25 cellular contexts compared by ENCODE assay signal in the genomic region with DNA sequence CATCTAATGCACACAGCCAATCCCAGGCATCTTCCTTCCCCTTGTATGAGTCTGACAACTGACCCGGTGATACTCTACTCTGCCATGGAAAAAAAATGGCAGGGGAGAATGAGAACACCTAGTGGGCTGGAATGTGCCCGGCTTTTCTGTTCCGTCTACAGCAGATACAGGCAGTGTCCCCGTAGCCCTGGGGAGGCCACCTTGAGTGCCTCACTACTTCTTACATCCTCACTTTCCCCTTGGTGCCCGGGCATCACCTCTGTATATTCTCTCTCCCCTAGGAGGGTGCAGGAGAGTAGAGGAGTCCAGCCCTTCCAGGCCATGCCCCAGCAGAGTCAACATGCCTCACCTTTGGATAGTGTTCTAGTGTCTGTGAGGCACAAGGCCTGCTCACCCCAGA.
"Had no signal": no experiment of that assay in that cellular context is flagged by ENCODE, and none has a peak within 500 bp of the region (broad histone marks: within the 10 kb centered on the region; RNA-seq: fewer than 3 reads in every experiment).

No MANE protein-coding gene starts in this region.

- H3K36me3 ChIP-seq: ovary, prostate gland had no signal

- DNase-seq: activated CD4-positive, alpha-beta T cell treated with anti-CD3 and anti-CD28 coated beads for 4 hours; activated CD4-positive, alpha-beta T cell treated with anti-CD3 and anti-CD28 coated beads, Interleukin-2, amount 50 U/mL, for 4 hours; activated naive CD4-positive, alpha-beta T cell; activated T-cell treated with anti-CD3 and anti-CD28 coated beads, Interleukin-2, amount 50 U/mL, for 72 hours; anterior cingulate cortex; endodermal cell; foreskin fibroblast; hypothalamus; left lung; lower lobe of right lung; mesendoderm; ovary; stimulated activated CD4-positive, alpha-beta T cell treated with anti-CD3 and anti-CD28 coated beads, Interleukin-1b, Interleukin-23, amount 100 ng/mL, for 48 hours; stimulated activated naive CD4-positive, alpha-beta T cell treated with Interleukin-2 at 50 U/mL for 16 hours; T-helper 1 cell had no signal

- H3K36me3 Mint-ChIP-seq: natural killer cell treated with Interleukin-12 subunit alpha and Interleukin-12 subunit beta and Interleukin-15 and Interleukin-18, amount 100 ng/mL, for 72 hours had no signal

- H3K4me3 ChIP-seq: heart left ventricle, left lung, lower lobe of right lung, ovary, prostate gland, smooth muscle cell, tibial nerve had no signal

- H3K27ac ChIP-seq: heart left ventricle, left lung, lower lobe of right lung, ovary, prostate gland, tibial nerve had no signal

- H3K27ac Mint-ChIP-seq: activated naive CD8-positive, alpha-beta T cell; activated T-cell treated with anti-CD3 and anti-CD28 coated beads, Interleukin-2, amount 50 U/mL, for 72 hours; endodermal cell; T-helper 2 cell treated with Interferon-gamma antibody and Interleukin-4, amounts not matched to agents 5 μg/mL and 100 μg/mL, for 36 hours had no signal

- ATAC-seq: activated T-cell treated with anti-CD3 and anti-CD28 coated beads, Interleukin-2, amount 50 U/mL, for 72 hours; esophagus mucosa; left lung; lower lobe of right lung had no signal

- H3K27me3 ChIP-seq: heart left ventricle, left lung, ovary, tibial nerve had no signal

- H3K9me3 ChIP-seq: heart left ventricle, left lung, lower lobe of right lung, ovary, prostate gland, tibial nerve had no signal

- H3K4me3 Mint-ChIP-seq: activated naive CD8-positive, alpha-beta T cell; activated T-cell treated with anti-CD3 and anti-CD28 coated beads, Interleukin-2, amount 50 U/mL, for 72 hours; central memory CD8-positive, alpha-beta T cell; dendritic cell treated with granulocyte-macrophage colony-stimulating factor and Interleukin-4, amounts not matched to agents 40 ng/mL and 50 ng/mL, for 4 days; endodermal cell; T-helper 2 cell treated with Interferon-gamma antibody and Interleukin-4, amounts not matched to agents 5 μg/mL and 100 μg/mL, for 36 hours had no signal

- H3K27me3 Mint-ChIP-seq: activated naive CD8-positive, alpha-beta T cell; dendritic cell treated with granulocyte-macrophage colony-stimulating factor and Interleukin-4, amounts not matched to agents 40 ng/mL and 50 ng/mL, for 4 days; natural killer cell treated with Interleukin-12 subunit alpha and Interleukin-12 subunit beta and Interleukin-15 and Interleukin-18, amount 100 ng/mL, for 72 hours had no signal

- H3K4me1 Mint-ChIP-seq: central memory CD8-positive, alpha-beta T cell; endodermal cell had no signal

- H3K9me3 Mint-ChIP-seq: activated T-cell treated with anti-CD3 and anti-CD28 coated beads, Interleukin-2, amount 50 U/mL, for 72 hours; central memory CD8-positive, alpha-beta T cell; dendritic cell treated with granulocyte-macrophage colony-stimulating factor and Interleukin-4, amounts not matched to agents 40 ng/mL and 50 ng/mL, for 4 days; endodermal cell; natural killer cell treated with Interleukin-12 subunit alpha and Interleukin-12 subunit beta and Interleukin-15 and Interleukin-18, amount 100 ng/mL, for 72 hours; T-helper 2 cell treated with Interferon-gamma antibody and Interleukin-4, amounts not matched to agents 5 μg/mL and 100 μg/mL, for 36 hours had no signal

- H3K4me2 ChIP-seq: smooth muscle cell had no signal

- H3K4me1 ChIP-seq: prostate gland, tibial nerve had no signal
